In genomic region chr6:108658174-108658573, GRCh38 we compare ENCODE assay signal across 1 cellular context.
TF ChIP-seq lines count a peak whose summit lies in the region.

No MANE protein-coding gene starts in this region.

TF ChIP-seq in IMR-90, 13 proteins besides CTCF, POLR2A, EP300 and RAD21 (continued from another document):
- no peak for TF ChIP-seq CHD1 (IDR thresholded peaks at IDR 0.05; ENCODE audit: low read depth, low read length)
- no peak for TF ChIP-seq ELK1 (IDR thresholded peaks at IDR 0.05; ENCODE audit: borderline replicate concordance, low read depth, low read length)
- no peak for TF ChIP-seq USF2 (IDR thresholded peaks at IDR 0.05; ENCODE audit: low read depth, low read length)
- TF ChIP-seq CEBPB (IDR thresholded peaks at IDR 0.05; ENCODE audit: low read depth, low read length): no peak
- TF ChIP-seq RFX5 (IDR thresholded peaks at IDR 0.05; ENCODE audit: low read depth, low read length): no peak
- no peak for TF ChIP-seq RCOR1 (IDR thresholded peaks at IDR 0.05; ENCODE audit: insufficient replicate concordance, low read length)
- no peak for TF ChIP-seq FOS (IDR thresholded peaks at IDR 0.05; ENCODE audit: low read depth, low read length)
